ENCODE assay signal across 9 cellular contexts in genomic region chr20:14700641-14700965, GRCh38.
DNase-seq lines count a peak whose midpoint lies in the region; ATAC-seq, FAIRE-seq and TF ChIP-seq lines count a peak whose summit lies in the region.
"Had no signal": no experiment of that assay in that cellular context is flagged by ENCODE, and none has a peak within 500 bp of the region (broad histone marks: within the 10 kb centered on the region; RNA-seq: fewer than 3 reads in every experiment).

No MANE protein-coding gene starts in this region.

- no peaks in the 10 kb centered on the region for H3K36me3 Mint-ChIP-seq in astrocyte (ENCODE audit: low read depth, unreplicated experiment)
- H3K36me3 Mint-ChIP-seq in activated CD4-positive, alpha-beta memory T cell treated with anti-CD3 and anti-CD28 coated beads for 36 hours, result no peaks in the 10 kb centered on the region

- ATAC-seq in GM18870 (IDR thresholded peaks at IDR 0.05; ENCODE audit: unreplicated experiment) (peak; percentile 77), HG02981 (IDR thresholded peaks at IDR 0.05; ENCODE audit: unreplicated experiment) (peak; percentile 55), pancreas (peak in 3 of 4 donors; percentile 55 to 60 (median 57))

- no peak overlapping the region for H3K4me2 ChIP-seq in astrocyte (ENCODE audit: low read length)

- CTCF ChIA-PET in activated CD4-positive, alpha-beta memory T cell treated with anti-CD3 and anti-CD28 coated beads for 36 hours (lab: Charles Lee), result no interaction called here

- no peaks in the 10 kb centered on the region for H3K79me2 ChIP-seq in astrocyte (ENCODE audit: insufficient read depth, low read length)

- H3K9me3 ChIP-seq in astrocyte (ENCODE audit: insufficient read depth, low read depth, low read length), result no peaks in the 10 kb centered on the region
- H3K9me3 ChIP-seq in pancreas, result no peaks in the 10 kb centered on the region

- peak; percentile 0 for DNase-seq in astrocyte (ENCODE audit: low read depth)
- DNase-seq in pancreas, result no peak
- DNase-seq in activated effector memory CD4-positive, alpha-beta T cell treated with anti-CD3 and anti-CD28 coated beads, Interleukin-2, amount 50 U/mL, for 16 hours, result no peak
- DNase-seq in UCSD-AML1 (lab: John Stamatoyannopoulos, UW; ENCODE audit: unreplicated experiment), result no peak
- DNase-seq in COR-L47 (lab: John Stamatoyannopoulos, UW), result no peak
- DNase-seq in activated CD4-positive, alpha-beta memory T cell treated with anti-CD3 and anti-CD28 coated beads for 36 hours, result no peak
- DNase-seq: NCI-H187 had no signal

- no peaks in the 10 kb centered on the region for H4K20me1 ChIP-seq in astrocyte (ENCODE audit: insufficient read depth, low read length)

- TF ChIP-seq CTCF in astrocyte (IDR thresholded peaks at IDR 0.05; ENCODE audit: insufficient read depth, low read depth, low read length) (no peak), pancreas (IDR thresholded peaks at IDR 0.05) (no peak)

- H2AFZ ChIP-seq in astrocyte (ENCODE audit: low read depth, low read length), result no peak overlapping the region

- peak overlapping the region; percentile 6 for H3K27ac Mint-ChIP-seq in astrocyte (ENCODE audit: unreplicated experiment)
- H3K27ac Mint-ChIP-seq in activated CD4-positive, alpha-beta memory T cell treated with anti-CD3 and anti-CD28 coated beads for 36 hours, result no peak overlapping the region

- H3K27me3 ChIP-seq in astrocyte (ENCODE audit: insufficient read depth, low read length), result no peaks in the 10 kb centered on the region
- H3K27me3 ChIP-seq in pancreas, result no peaks in the 10 kb centered on the region

- intact Hi-C loops in pancreas (cut with DNase I), result no loop called here
- intact Hi-C loops in activated CD4-positive, alpha-beta memory T cell treated with anti-CD3 and anti-CD28 coated beads for 36 hours (cut with micrococcal nuclease), result no loop called here

- H3K27ac ChIP-seq in astrocyte (ENCODE audit: low read depth, low read length) (no peak overlapping the region), pancreas (no peak overlapping the region)

- H3K9me3 Mint-ChIP-seq in astrocyte (ENCODE audit: unreplicated experiment), result no peaks in the 10 kb centered on the region
- peaks cover 7% of the 10 kb centered on the region for H3K9me3 Mint-ChIP-seq in activated CD4-positive, alpha-beta memory T cell treated with anti-CD3 and anti-CD28 coated beads for 36 hours

- FAIRE-seq in astrocyte (lab: Jason Lieb, UNC) (no peak), pancreas (lab: Jason Lieb, UNC) (no peak)

- POLR2A ChIA-PET in activated CD4-positive, alpha-beta memory T cell treated with anti-CD3 and anti-CD28 coated beads for 36 hours (lab: Charles Lee), result no interaction called here

- no peak overlapping the region for H3K9ac ChIP-seq in astrocyte (ENCODE audit: low read length)

- H3K4me3 Mint-ChIP-seq in astrocyte (ENCODE audit: unreplicated experiment), result no peak overlapping the region
- no peak overlapping the region for H3K4me3 Mint-ChIP-seq in activated CD4-positive, alpha-beta memory T cell treated with anti-CD3 and anti-CD28 coated beads for 36 hours

- H3K36me3 ChIP-seq in astrocyte (ENCODE audit: insufficient read depth, low read length) (no peaks in the 10 kb centered on the region), pancreas (no peaks in the 10 kb centered on the region)

- H3K4me1 ChIP-seq in astrocyte (ENCODE audit: insufficient read depth, low read length) (no peaks in the 10 kb centered on the region), pancreas (peaks cover 0 to 5% (median 0%) of the 10 kb centered on the region in 3 donors)

- H3K4me3 ChIP-seq in astrocyte (ENCODE audit: insufficient read depth, low read depth, low read length) (no peak overlapping the region), pancreas (no peak overlapping the region)

- no peaks in the 10 kb centered on the region for H3K27me3 Mint-ChIP-seq in astrocyte (ENCODE audit: low read depth, unreplicated experiment)
- no peaks in the 10 kb centered on the region for H3K27me3 Mint-ChIP-seq in activated CD4-positive, alpha-beta memory T cell treated with anti-CD3 and anti-CD28 coated beads for 36 hours

- H3K4me1 Mint-ChIP-seq in astrocyte (ENCODE audit: low read depth, unreplicated experiment), result peaks cover 12% of the 10 kb centered on the region
- H3K4me1 Mint-ChIP-seq in activated CD4-positive, alpha-beta memory T cell treated with anti-CD3 and anti-CD28 coated beads for 36 hours (ENCODE audit: low read depth), result no peaks in the 10 kb centered on the region
